21 cellular contexts compared by ENCODE assay signal in genomic region chr6:112481256-112481655, GRCh38.
"Had no signal": no experiment of that assay in that cellular context is flagged by ENCODE, and none has a peak within 500 bp of the region (broad histone marks: within the 10 kb centered on the region; RNA-seq: fewer than 3 reads in every experiment).

No MANE protein-coding gene starts in this region.

- ATAC-seq: effector memory CD8-positive, alpha-beta T cell; left ventricle myocardium superior; naive thymus-derived CD4-positive, alpha-beta T cell; psoas muscle; right cardiac atrium; stimulated activated naive B cell treated with anti-CD40 and anti-IgM and Interleukin-4, amounts not matched to agents 10 μg/mL and 1 μg/mL and 100 μg/mL, for 72 hours had no signal

- H3K9me3 ChIP-seq: esophagus squamous epithelium, ovary, psoas muscle, sigmoid colon, spleen, thoracic aorta, tibial nerve, upper lobe of left lung had no signal

- H3K27me3 ChIP-seq: esophagus squamous epithelium, ovary, sigmoid colon, spleen, tibial nerve, upper lobe of left lung had no signal

- H3K4me1 ChIP-seq: esophagus squamous epithelium, psoas muscle, spleen, upper lobe of left lung had no signal

- DNase-seq: cerebellar nuclear complex; cortex of kidney; effector memory CD8-positive, alpha-beta T cell; erythroblast; esophagus squamous epithelium; head of caudate nucleus; left ventricle myocardium superior; naive thymus-derived CD4-positive, alpha-beta T cell; nucleus accumbens; ovary; posterior cingulate gyrus; psoas muscle; right cardiac atrium; sigmoid colon; spleen; stimulated activated CD4-positive, alpha-beta T cell treated with anti-CD3 and anti-CD28 coated beads, Interleukin-4, amount 100 ng/mL, for 4 hours; stimulated activated naive B cell treated with anti-CD40 and anti-IgM and Interleukin-4, amounts not matched to agents 10 μg/mL and 1 μg/mL and 100 μg/mL, for 72 hours; upper lobe of left lung had no signal

- H3K27ac ChIP-seq: esophagus squamous epithelium, ovary, psoas muscle, sigmoid colon, spleen, thoracic aorta, tibial nerve, upper lobe of left lung had no signal

- H3K4me3 ChIP-seq: esophagus squamous epithelium, lung, ovary, psoas muscle, sigmoid colon, spleen, thoracic aorta, tibial nerve, upper lobe of left lung had no signal

- H3K36me3 ChIP-seq: esophagus squamous epithelium, ovary, sigmoid colon, spleen, thoracic aorta, tibial nerve, upper lobe of left lung had no signal
